ENCODE assay signal across 27 cellular contexts in genomic region chr16:86289907-86290306, GRCh38.
"Had no signal": no experiment of that assay in that cellular context is flagged by ENCODE, and none has a peak within 500 bp of the region (broad histone marks: within the 10 kb centered on the region; RNA-seq: fewer than 3 reads in every experiment).

No MANE protein-coding gene starts in this region.

- DNase-seq: activated CD4-positive, alpha-beta memory T cell treated with anti-CD3 and anti-CD28 coated beads for 36 hours; activated CD4-positive, alpha-beta T cell treated with anti-CD3 and anti-CD28 coated beads for 36 hours; activated CD4-positive, alpha-beta T cell treated with anti-CD3 and anti-CD28 coated beads, Interleukin-2, amount 10 ng/mL, durations not matched to agents 24 days and 14 days; activated CD4-positive, CD25-positive, alpha-beta regulatory T cell; activated CD4-positive, CD25-positive, alpha-beta regulatory T cell treated with anti-CD3 and anti-CD28 coated beads, Interleukin-2, amount 50 U/mL, for 72 hours; activated CD8-positive, alpha-beta memory T cell treated with anti-CD3 and anti-CD28 coated beads, Interleukin-2, amount 10 ng/mL, durations not matched to agents 7 days and 5 days; activated CD8-positive, alpha-beta memory T cell treated with anti-CD3 and anti-CD28 coated beads, Interleukin-2, amount 50 U/mL, for 4 hours; activated CD8-positive, alpha-beta T cell treated with anti-CD3 and anti-CD28 coated beads, Interleukin-2, amount 10 ng/mL, durations not matched to agents 7 days and 5 days; activated effector memory CD4-positive, alpha-beta T cell treated with anti-CD3 and anti-CD28 coated beads, Interleukin-2, amount 50 U/mL, for 16 hours; activated naive CD4-positive, alpha-beta T cell treated with anti-CD3 and anti-CD28 coated beads for 36 hours; activated naive CD8-positive, alpha-beta T cell treated with anti-CD3 and anti-CD28 coated beads for 36 hours; activated naive CD8-positive, alpha-beta T cell treated with anti-CD3 and anti-CD28 coated beads, Interleukin-2, amount 50 U/mL, for 24 hours; activated T-cell treated with anti-CD3 and anti-CD28 coated beads, Interleukin-2, amount 50 U/mL, for 1 hour; activated T-cell treated with anti-CD3 and anti-CD28 coated beads, Interleukin-2, amount 50 U/mL, for 48 hours; adrenal gland; amygdala; aorta; body of pancreas; dorsolateral prefrontal cortex; effector CD4-positive, alpha-beta T cell; effector memory CD8-positive, alpha-beta T cell; erythroblast; esophagus squamous epithelium; foreskin melanocyte; T-helper 2 cell had no signal

- H3K4me1 ChIP-seq: adrenal gland had no signal

- ATAC-seq: activated CD4-positive, alpha-beta T cell treated with anti-CD3 and anti-CD28 coated beads for 36 hours; activated CD8-positive, alpha-beta memory T cell treated with anti-CD3 and anti-CD28 coated beads, Interleukin-2, amount 10 ng/mL, durations not matched to agents 7 days and 5 days; activated CD8-positive, alpha-beta T cell treated with anti-CD3 and anti-CD28 coated beads, Interleukin-2, amount 10 ng/mL, durations not matched to agents 7 days and 5 days; activated naive CD8-positive, alpha-beta T cell treated with anti-CD3 and anti-CD28 coated beads, Interleukin-2, amount 50 U/mL, for 24 hours; body of pancreas; effector memory CD8-positive, alpha-beta T cell; gastroesophageal sphincter had no signal

- H3K9me3 ChIP-seq: adrenal gland, body of pancreas, esophagus squamous epithelium, gastroesophageal sphincter had no signal

- H3K36me3 ChIP-seq: adrenal gland, esophagus squamous epithelium, gastroesophageal sphincter had no signal

- H3K27ac ChIP-seq: adrenal gland, body of pancreas, coronary artery, dorsolateral prefrontal cortex, esophagus squamous epithelium, gastroesophageal sphincter had no signal

- H3K4me3 ChIP-seq: adrenal gland, body of pancreas, coronary artery, dorsolateral prefrontal cortex, esophagus squamous epithelium, gastroesophageal sphincter had no signal
